ENCODE assay signal across 22 cellular contexts in genomic region chr2:76279142-76279541, GRCh38.
DNase-seq lines count a peak whose midpoint lies in the region; ATAC-seq, FAIRE-seq and TF ChIP-seq lines count a peak whose summit lies in the region.
"Had no signal": no experiment of that assay in that cellular context is flagged by ENCODE, and none has a peak within 500 bp of the region (broad histone marks: within the 10 kb centered on the region; RNA-seq: fewer than 3 reads in every experiment).

No MANE protein-coding gene starts in this region.

- H3K4me3 ChIP-seq in HepG2 (replicated peaks in 1 of 3; ENCODE audit: insufficient read depth in 1 of 3, low read depth in 2 of 3, low read length in 3 of 3) = no peak overlapping the region
- H3K4me3 ChIP-seq in right lobe of liver = no peak overlapping the region
- no peak overlapping the region for H3K4me3 ChIP-seq in IMR-90 (ENCODE audit: insufficient read depth, low read depth, low read length)
- no peak overlapping the region for H3K4me3 ChIP-seq in K562
- H3K4me3 ChIP-seq in tibial artery = no peak overlapping the region
- H3K4me3 ChIP-seq: BLaER1 treated with 17β-estradiol and CSF1 and Interleukin-3, amounts not matched to agents 10 nM and 100 nM had no signal

- no peaks in the 10 kb centered on the region for H3K36me3 Mint-ChIP-seq in effector memory CD8-positive, alpha-beta T cell (ENCODE audit: insufficient read depth)
- H3K36me3 Mint-ChIP-seq: CD8-positive, alpha-beta T cell had no signal

- no peak overlapping the region for H2AK9ac ChIP-seq in IMR-90 (replicated peaks; ENCODE audit: low read depth, low read length, poor library complexity)

- no peak overlapping the region for H2BK120ac ChIP-seq in IMR-90 (ENCODE audit: low read depth, low read length)

- DNase-seq in HepG2 (ENCODE audit: low spot score) = no peak
- no peak for DNase-seq in right lobe of liver
- no peak for DNase-seq in IMR-90
- no peak for DNase-seq in K562 (ENCODE audit: extremely low read depth in 1 of 4, low spot score in 3 of 4)
- no peak for DNase-seq in effector memory CD8-positive, alpha-beta T cell
- DNase-seq in tibial artery = no peak
- DNase-seq: ACHN; AML-193; Caco-2; Calu3; CD4-positive, alpha-beta T cell; CD8-positive, alpha-beta T cell; DMS79 treated with DMSO at 0.1 percent for 48 hours; GF-D8 had no signal

- H4K20me1 ChIP-seq in HepG2 (ENCODE audit: insufficient read depth, low read length) (no peaks in the 10 kb centered on the region), IMR-90 (ENCODE audit: insufficient read depth, low read length) (no peaks in the 10 kb centered on the region), K562 (replicated peaks; ENCODE audit: control insufficient read depth, insufficient read depth, low read length) (no peaks in the 10 kb centered on the region)
- H4K20me1 ChIP-seq: BLaER1 treated with 17β-estradiol and CSF1 and Interleukin-3, amounts not matched to agents 10 nM and 100 nM had no signal

- TF ChIP-seq CTCF in HepG2 (CRISPR knock-in tag; IDR thresholded peaks at IDR 0.05) = no peak
- no peak for TF ChIP-seq CTCF in right lobe of liver (IDR thresholded peaks at IDR 0.05)
- TF ChIP-seq CTCF in IMR-90 (conservative IDR thresholded peaks at IDR 0.05; ENCODE audit: low read depth, low read length) = no peak
- TF ChIP-seq CTCF in K562 (IDR thresholded peaks at IDR 0.05 in 2 of 3, conservative IDR thresholded peaks at IDR 0.05 in 1 of 3; ENCODE audit: insufficient read depth in 2 of 3, low read depth in 1 of 3, low read length in 3 of 3) = no peak
- TF ChIP-seq CTCF in tibial artery (IDR thresholded peaks at IDR 0.05) = no peak

- no peaks in the 10 kb centered on the region for H3K9me1 ChIP-seq in IMR-90 (ENCODE audit: insufficient read depth, low read length)
- no peaks in the 10 kb centered on the region for H3K9me1 ChIP-seq in K562 (ENCODE audit: control insufficient read depth, insufficient read depth, low read length)

- H2BK20ac ChIP-seq in IMR-90 (ENCODE audit: low read depth, low read length) = no peak overlapping the region

- H2AFZ ChIP-seq in HepG2 (ENCODE audit: low read length) (no peak overlapping the region), IMR-90 (replicated peaks; ENCODE audit: low read length, poor library complexity) (no peak overlapping the region), K562 (ENCODE audit: low read depth, low read length) (no peak overlapping the region)

- no peak overlapping the region for H3K4me3 Mint-ChIP-seq in effector memory CD8-positive, alpha-beta T cell
- H3K4me3 Mint-ChIP-seq: B cell; CD4-positive, alpha-beta T cell; CD8-positive, alpha-beta T cell had no signal

- TF ChIP-seq RAD21 in HepG2 (CRISPR knock-in tag; IDR thresholded peaks at IDR 0.05) = no peak
- TF ChIP-seq RAD21 in IMR-90 (IDR thresholded peaks at IDR 0.05; ENCODE audit: low read length) = no peak
- no peak for TF ChIP-seq RAD21 in K562 (CRISPR knock-in tag; conservative IDR thresholded peaks at IDR 0.05 in 1 of 2, IDR thresholded peaks at IDR 0.05 in 1 of 2)

- H4K8ac ChIP-seq in IMR-90 (ENCODE audit: low read depth in 2 of 2, low read length in 2 of 2) = no peak overlapping the region

- no TSS peak for BruUV-seq in HepG2 (replicated peaks; lab: Mats Ljungman, UMichigan)
- no TSS peak for BruUV-seq in IMR-90 (replicated peaks; lab: Mats Ljungman, UMichigan)
- BruUV-seq in K562 (replicated peaks; lab: Mats Ljungman, UMichigan) = no TSS peak

- H3K9me3 Mint-ChIP-seq in effector memory CD8-positive, alpha-beta T cell = peaks cover 2 to 18% of the 10 kb centered on the region in 2 donors

- H3K27me3 Mint-ChIP-seq in effector memory CD8-positive, alpha-beta T cell = no peaks in the 10 kb centered on the region
- H3K27me3 Mint-ChIP-seq: B cell; CD4-positive, alpha-beta T cell had no signal

- no peak overlapping the region for H3K14ac ChIP-seq in IMR-90 (replicated peaks; ENCODE audit: low read depth, low read length)

- H4K5ac ChIP-seq in IMR-90 (ENCODE audit: low read depth, low read length) = no peak overlapping the region

- H3K27ac ChIP-seq in HepG2 (ENCODE audit: extremely low read length, insufficient read depth, low read length) = no peak overlapping the region
- no peak overlapping the region for H3K27ac ChIP-seq in right lobe of liver
- H3K27ac ChIP-seq in IMR-90 (ENCODE audit: insufficient read depth, low read length) = no peak overlapping the region
- no peak overlapping the region for H3K27ac ChIP-seq in K562 (ENCODE audit: extremely low read depth, low read depth, low read length)
- no peak overlapping the region for H3K27ac ChIP-seq in tibial artery
- H3K27ac ChIP-seq: 22Rv1; BLaER1 treated with 17β-estradiol and CSF1 and Interleukin-3, amounts not matched to agents 10 nM and 100 nM; C4-2B had no signal

- no peaks in the 10 kb centered on the region for H3K79me1 ChIP-seq in IMR-90 (ENCODE audit: low read depth in 1 of 2, low read length in 2 of 2)

- no peak overlapping the region for H4K91ac ChIP-seq in IMR-90 (ENCODE audit: insufficient read depth, low read depth, low read length)

- no peak overlapping the region for H3K4ac ChIP-seq in IMR-90 (ENCODE audit: low read depth, low read length)

- no peak overlapping the region for H3K9ac ChIP-seq in HepG2 (ENCODE audit: insufficient read depth, low read depth, low read length)
- no peak overlapping the region for H3K9ac ChIP-seq in IMR-90 (ENCODE audit: low read depth, low read length)
- no peak overlapping the region for H3K9ac ChIP-seq in K562 (ENCODE audit: insufficient read depth in 1 of 2, low read depth in 2 of 2, low read length in 2 of 2)
- H3K9ac ChIP-seq: BLaER1 treated with 17β-estradiol and CSF1 and Interleukin-3, amounts not matched to agents 10 nM and 100 nM had no signal

- H3K56ac ChIP-seq in IMR-90 (ENCODE audit: extremely low read depth, insufficient read depth, low read length) = no peak overlapping the region

- dilution Hi-C loops in IMR-90 (cut with HindIII; ENCODE audit: low sequenced_read_pairs, unreplicated experiment) = no loop called here

- no peak overlapping the region for H2BK15ac ChIP-seq in IMR-90 (ENCODE audit: low read depth, low read length)

- CTCF ChIA-PET in HepG2 (lab: Yijun Ruan, JAX; ENCODE audit: low intra/inter-chr PET ratio, low total read pairs) = no interaction called here
- CTCF ChIA-PET in IMR-90 (lab: Yijun Ruan, JAX) = no interaction called here
- CTCF ChIA-PET in K562 (lab: Yijun Ruan, JAX; ENCODE audit: low intra/inter-chr PET ratio) = no interaction called here

- H3K9me3 ChIP-seq in HepG2 (ENCODE audit: low read length) (no peaks in the 10 kb centered on the region), right lobe of liver (peaks cover 0 to 4% (median 0%) of the 10 kb centered on the region in 4 donors), IMR-90 (ENCODE audit: control insufficient read depth, insufficient read depth, low read length) (no peaks in the 10 kb centered on the region), K562 (replicated peaks; ENCODE audit: control insufficient read depth, insufficient read depth, low read depth, low read length) (no peaks in the 10 kb centered on the region), tibial artery (no peaks in the 10 kb centered on the region)
- H3K9me3 ChIP-seq: BLaER1 treated with 17β-estradiol and CSF1 and Interleukin-3, amounts not matched to agents 10 nM and 100 nM; Caco-2 had no signal

- 47% methylated on average over 4 of the region's 4 CpGs for WGBS in HepG2 (ENCODE audit: low lambda C conversion rate)
- 53% methylated on average over 4 of the region's 4 CpGs for WGBS in right lobe of liver (ENCODE audit: insufficient coverage, low coverage, low lambda C conversion rate, missing lambda C conversion rate)
- WGBS in IMR-90 (ENCODE audit: extremely low coverage in 2 of 2, insufficient read length in 1 of 2), 2 experiments = no CpG with 5 or more reads among the region's 4 CpGs
- 7% methylated on average over 4 of the region's 4 CpGs for WGBS in K562 (ENCODE audit: insufficient coverage, low coverage, missing lambda C conversion rate)

- TF ChIP-seq EP300 in HepG2 (IDR thresholded peaks at IDR 0.05; ENCODE audit: low read depth in 2 of 2, low read length in 2 of 2) = no peak
- TF ChIP-seq EP300 in HepG2 (CRISPR knock-in tag; IDR thresholded peaks at IDR 0.05; ENCODE audit: borderline replicate concordance) = no peak
- TF ChIP-seq EP300 in K562 (IDR thresholded peaks at IDR 0.05; ENCODE audit: low read length) = no peak

- no peaks in the 10 kb centered on the region for H3K4me1 ChIP-seq in HepG2 (ENCODE audit: insufficient read depth, low read length)
- no peaks in the 10 kb centered on the region for H3K4me1 ChIP-seq in right lobe of liver
- no peaks in the 10 kb centered on the region for H3K4me1 ChIP-seq in IMR-90 (ENCODE audit: control insufficient read depth, insufficient read depth, low read length)
- H3K4me1 ChIP-seq in K562 (replicated peaks in 1 of 2; ENCODE audit: control insufficient read depth in 2 of 2, insufficient read depth in 2 of 2, low read length in 2 of 2) = no peaks in the 10 kb centered on the region
- H3K4me1 ChIP-seq in tibial artery = no peaks in the 10 kb centered on the region
- H3K4me1 ChIP-seq: Caco-2 had no signal

- no peak overlapping the region for H3K23ac ChIP-seq in IMR-90 (ENCODE audit: low read depth, low read length)

- no peak for FAIRE-seq in HepG2 (lab: Jason Lieb, UNC)
- FAIRE-seq in K562 (lab: Jason Lieb, UNC) = no peak
- FAIRE-seq: D721Med, G401.6, GM12891, GM19239 had no signal

- TF ChIP-seq POLR2A in HepG2 (IDR thresholded peaks at IDR 0.05; ENCODE audit: insufficient read depth in 1 of 2, low read depth in 2 of 2, low read length in 2 of 2) = no peak
- TF ChIP-seq POLR2A in right lobe of liver (IDR thresholded peaks at IDR 0.05) = no peak
- TF ChIP-seq POLR2A in IMR-90 (IDR thresholded peaks at IDR 0.05; ENCODE audit: low read depth, low read length) = no peak
- no peak for TF ChIP-seq POLR2A in K562 (conservative IDR thresholded peaks at IDR 0.05)

- in situ Hi-C loops in HepG2 (cut with HindIII; ENCODE audit: extremely low pct_ligation_motif_present, low pct_unique_long_range_greater_than_20kb) = no loop called here
- in situ Hi-C loops in IMR-90 (cut with MboI; ENCODE audit: low sequenced_read_pairs) = no loop called here
- in situ Hi-C loops in K562 (cut with MboI) = no loop called here

- no peaks in the 10 kb centered on the region for H3K79me2 ChIP-seq in HepG2 (ENCODE audit: insufficient read depth, low read length)
- no peaks in the 10 kb centered on the region for H3K79me2 ChIP-seq in K562 (ENCODE audit: control insufficient read depth, insufficient read depth, low read length)

- H3K4me2 ChIP-seq in HepG2 (ENCODE audit: low read depth, low read length) = no peak overlapping the region
- H3K4me2 ChIP-seq in IMR-90 (ENCODE audit: low read depth, low read length) = no peak overlapping the region
- no peak overlapping the region for H3K4me2 ChIP-seq in K562 (ENCODE audit: insufficient read depth, low read length)

- no peak overlapping the region for H3K18ac ChIP-seq in IMR-90 (ENCODE audit: low read depth, low read length)

- ATAC-seq in HepG2 (no peak), right lobe of liver (no peak), IMR-90 (ENCODE audit: low read depth) (no peak), K562 (no peak)
- no peak for ATAC-seq in effector memory CD8-positive, alpha-beta T cell (replicated peaks)
- ATAC-seq: CD8-positive, alpha-beta T cell had no signal

- no peak overlapping the region for H3K27ac Mint-ChIP-seq in effector memory CD8-positive, alpha-beta T cell
- H3K27ac Mint-ChIP-seq: B cell; CD4-positive, alpha-beta T cell; CD8-positive, alpha-beta T cell had no signal

- H2AK5ac ChIP-seq in IMR-90 (ENCODE audit: low read depth, low read length) = no peak overlapping the region

- no peaks in the 10 kb centered on the region for H3K27me3 ChIP-seq in HepG2 (ENCODE audit: control insufficient read depth in 1 of 2, insufficient read depth in 2 of 2, low read length in 2 of 2)
- H3K27me3 ChIP-seq in right lobe of liver = no peaks in the 10 kb centered on the region
- H3K27me3 ChIP-seq in IMR-90 (ENCODE audit: control insufficient read depth, insufficient read depth, low read length) = no peaks in the 10 kb centered on the region
- H3K27me3 ChIP-seq in K562 (ENCODE audit: control insufficient read depth in 2 of 2, insufficient read depth in 2 of 2, low read length in 2 of 2) = no peaks in the 10 kb centered on the region
- no peaks in the 10 kb centered on the region for H3K27me3 ChIP-seq in tibial artery
- H3K27me3 ChIP-seq: BLaER1 treated with 17β-estradiol and CSF1 and Interleukin-3, amounts not matched to agents 10 nM and 100 nM had no signal

- intact Hi-C loops in HepG2 (cut with micrococcal nuclease; ENCODE audit: unreplicated experiment) = no loop called here
- intact Hi-C loops in right lobe of liver (cut with DNase I) = no loop called here
- intact Hi-C loops in IMR-90 (cut with micrococcal nuclease) = no loop called here
- intact Hi-C loops in K562 (cut with micrococcal nuclease) = no loop called here
- intact Hi-C loops in tibial artery (cut with DNase I; ENCODE audit: low total_unique reads) = no loop called here

- no peaks in the 10 kb centered on the region for H3K36me3 ChIP-seq in HepG2 (replicated peaks in 1 of 2; ENCODE audit: control insufficient read depth in 1 of 2, insufficient read depth in 2 of 2, low read length in 2 of 2)
- H3K36me3 ChIP-seq in right lobe of liver = no peaks in the 10 kb centered on the region
- no peaks in the 10 kb centered on the region for H3K36me3 ChIP-seq in IMR-90 (ENCODE audit: control insufficient read depth, insufficient read depth, low read length)
- no peaks in the 10 kb centered on the region for H3K36me3 ChIP-seq in K562 (ENCODE audit: control insufficient read depth, insufficient read depth, low read length)
- H3K36me3 ChIP-seq in tibial artery = no peaks in the 10 kb centered on the region
- H3K36me3 ChIP-seq: BLaER1 treated with 17β-estradiol and CSF1 and Interleukin-3, amounts not matched to agents 10 nM and 100 nM had no signal

- POLR2A ChIA-PET in HepG2 (lab: Yijun Ruan, JAX) = no interaction called here
- POLR2A ChIA-PET in IMR-90 (lab: Charles Lee; ENCODE audit: unreplicated experiment) = no interaction called here
- POLR2A ChIA-PET in K562 (lab: Yijun Ruan, JAX) = interaction anchor here (0.6 kb wide), 1 partner anchor 19 kb away, joined by 3 read pairs; no protein-coding TSS in a partner anchor

- no peaks in the 10 kb centered on the region for H3K4me1 Mint-ChIP-seq in effector memory CD8-positive, alpha-beta T cell (ENCODE audit: low read depth in 2 of 2)
- H3K4me1 Mint-ChIP-seq: B cell had no signal

- no peak overlapping the region for H2BK5ac ChIP-seq in IMR-90 (ENCODE audit: low read depth, low read length, poor library complexity, severe bottlenecking)

Comparison
In these comparisons a context has a peak if more than half of its experiments do, and no peak if none do; other contexts are left out.
1. Of the 241 proteins assayed by ChIP-seq in both HepG2 and K562: peak only in HepG2: MAFF and MAFK; only in K562: none; in both: none; in neither: 239.